ENCODE assay signal across 8 cellular contexts in the genomic region with DNA sequence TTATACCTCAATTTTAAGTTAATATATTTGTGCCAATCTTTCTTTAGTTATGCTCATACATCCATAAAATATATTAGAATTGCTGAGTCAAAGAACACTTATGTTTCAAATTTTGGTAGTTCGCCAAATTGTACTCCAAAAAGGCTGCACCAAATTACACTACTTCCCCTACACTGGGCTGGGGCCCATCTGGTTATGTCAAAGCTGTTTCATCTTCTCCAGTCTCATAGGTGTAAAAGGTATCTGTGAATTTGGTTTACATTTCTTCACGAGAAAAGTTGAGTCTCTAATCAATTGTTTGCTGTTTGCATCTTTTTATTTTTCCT. TPM values are rescaled to one million over a fixed set of nuclear protein-coding genes. Genes with fewer than 3 reads are reported as not detected.
DNase-seq lines count a peak whose midpoint lies in the region; ATAC-seq and TF ChIP-seq lines count a peak whose summit lies in the region.

No MANE protein-coding gene starts in this region.

- H3K9me3 Mint-ChIP-seq in effector memory CD8-positive, alpha-beta T cell, result no peaks in the 10 kb centered on the region
- no peaks in the 10 kb centered on the region for H3K9me3 Mint-ChIP-seq in osteocyte (ENCODE audit: unreplicated experiment)

- peak overlapping the region; percentile 95 for H2AFZ ChIP-seq in DND-41 (ENCODE audit: low read depth, low read length)
- H2AFZ ChIP-seq in OCI-LY1 (ENCODE audit: low read length), result peak overlapping the region; percentile 95

- H3F3A ChIP-seq in OCI-LY1 (ENCODE audit: insufficient read depth, low read length), result no peaks in the 10 kb centered on the region

- H3K4me3 Mint-ChIP-seq in effector memory CD8-positive, alpha-beta T cell, result peak overlapping the region; percentile 83 to 97
- peak overlapping the region; percentile 95 for H3K4me3 Mint-ChIP-seq in osteocyte (ENCODE audit: unreplicated experiment)

- H3K79me2 ChIP-seq in DND-41 (ENCODE audit: insufficient read depth, low read length), result peaks cover 15% of the 10 kb centered on the region
- no peaks in the 10 kb centered on the region for H3K79me2 ChIP-seq in OCI-LY1 (ENCODE audit: insufficient read depth, low read length)

- H3K27me3 Mint-ChIP-seq in effector memory CD8-positive, alpha-beta T cell, result peaks cover 5 to 8% of the 10 kb centered on the region in 2 donors
- peaks cover 8% of the 10 kb centered on the region for H3K27me3 Mint-ChIP-seq in osteocyte (ENCODE audit: unreplicated experiment)

- H4K20me1 ChIP-seq in DND-41 (ENCODE audit: insufficient read depth, low read length), result no peaks in the 10 kb centered on the region
- no peaks in the 10 kb centered on the region for H4K20me1 ChIP-seq in OCI-LY1 (ENCODE audit: insufficient read depth, low read length)

- H3K4me1 Mint-ChIP-seq in effector memory CD8-positive, alpha-beta T cell (ENCODE audit: low read depth in 2 of 2), result peaks cover 20 to 34% of the 10 kb centered on the region in 2 donors
- peaks cover 27% of the 10 kb centered on the region for H3K4me1 Mint-ChIP-seq in osteocyte (ENCODE audit: unreplicated experiment)

- H3K9me2 ChIP-seq in OCI-LY1 (ENCODE audit: low read depth, low read length), result no peaks in the 10 kb centered on the region

- H3K9me3 ChIP-seq in DND-41 (ENCODE audit: insufficient read depth, low read length, severe bottlenecking) (no peaks in the 10 kb centered on the region), OCI-LY1 (ENCODE audit: low read length) (peaks cover 8% of the 10 kb centered on the region)

- ATAC-seq in DND-41 (ENCODE audit: insufficient read depth, low read depth) (no peak), GM18519 (IDR thresholded peaks at IDR 0.05; ENCODE audit: low FRiP score, unreplicated experiment) (no peak)
- ATAC-seq in effector memory CD8-positive, alpha-beta T cell (replicated peaks), result no peak

- peak overlapping the region; percentile 66 for H3K27ac ChIP-seq in DND-41 (ENCODE audit: low read length)
- no peak overlapping the region for H3K27ac ChIP-seq in OCI-LY1 (ENCODE audit: low read depth, low read length, poor library complexity, severe bottlenecking)

- H3K36me3 ChIP-seq in DND-41 (ENCODE audit: insufficient read depth, low read length) (no peaks in the 10 kb centered on the region), OCI-LY1 (ENCODE audit: insufficient read depth, low read length) (no peaks in the 10 kb centered on the region)

- H3K36me3 Mint-ChIP-seq in effector memory CD8-positive, alpha-beta T cell (ENCODE audit: insufficient read depth), result peaks cover 11% of the 10 kb centered on the region
- no peaks in the 10 kb centered on the region for H3K36me3 Mint-ChIP-seq in osteocyte (ENCODE audit: unreplicated experiment)

- H3K9ac ChIP-seq in DND-41 (ENCODE audit: low read depth, low read length) (peak overlapping the region; percentile 74), OCI-LY1 (ENCODE audit: low read length) (0 out of 2 replicates have a peak overlapping the region, but pooled peaks have one; percentile 30)

- TF ChIP-seq CTCF in DND-41 (IDR thresholded peaks at IDR 0.05; ENCODE audit: borderline replicate concordance, extremely low read depth, low read length, poor library complexity, severe bottlenecking) (no peak), OCI-LY1 (IDR thresholded peaks at IDR 0.05; ENCODE audit: low read length) (no peak), osteocyte (IDR thresholded peaks at IDR 0.05) (no peak)

- DNase-seq in DND-41, result no peak
- DNase-seq in effector memory CD8-positive, alpha-beta T cell, result no peak
- no peak for DNase-seq in osteocyte (ENCODE audit: extremely low spot score, unreplicated experiment)
- DNase-seq in pons (ENCODE audit: low spot score), result no peak
- DNase-seq in NCI-H2081 treated with DMSO at 0.1 percent for 48 hours (lab: John Stamatoyannopoulos, UW), result no peak
- DNase-seq in activated CD4-positive, CD25-positive, alpha-beta regulatory T cell treated with anti-CD3 and anti-CD28 coated beads, Interleukin-2, amount 50 U/mL, for 72 hours, result no peak

- H3K4me3 ChIP-seq in DND-41 (ENCODE audit: low read depth in 1 of 2, low read length in 2 of 2), result peak overlapping the region; percentile 50 to 98; a peak in 3 of 4 replicates
- H3K4me3 ChIP-seq in OCI-LY1 (ENCODE audit: low read depth, low read length, poor library complexity, severe bottlenecking), result peak overlapping the region; percentile 71

- H3K4me2 ChIP-seq in DND-41 (ENCODE audit: insufficient read depth, low read length) (peak overlapping the region; percentile 79), OCI-LY1 (ENCODE audit: low read length) (peak overlapping the region; percentile 90)

- H3K4me1 ChIP-seq in DND-41 (ENCODE audit: insufficient read depth, low read length), result peaks cover 31% of the 10 kb centered on the region
- peaks cover 31% of the 10 kb centered on the region for H3K4me1 ChIP-seq in OCI-LY1 (ENCODE audit: insufficient read depth, low read length, severe bottlenecking)

- H3K27me3 ChIP-seq in DND-41 (ENCODE audit: insufficient read depth, low read length, poor library complexity) (no peaks in the 10 kb centered on the region), OCI-LY1 (ENCODE audit: insufficient read depth, low read length) (no peaks in the 10 kb centered on the region)

- H3K27ac Mint-ChIP-seq in effector memory CD8-positive, alpha-beta T cell, result peak overlapping the region; percentile 80 to 96
- peak overlapping the region; percentile 95 for H3K27ac Mint-ChIP-seq in osteocyte (ENCODE audit: unreplicated experiment)

RNA-seq across cellular contexts. Expression of gene FSIP1, which starts 0.7 kb away (rescaled TPM):
- total RNA-seq in osteocyte, result 0.31 and 0.54 TPM in 2 replicates
